1 cellular context compared by ENCODE assay signal in the genomic region with DNA sequence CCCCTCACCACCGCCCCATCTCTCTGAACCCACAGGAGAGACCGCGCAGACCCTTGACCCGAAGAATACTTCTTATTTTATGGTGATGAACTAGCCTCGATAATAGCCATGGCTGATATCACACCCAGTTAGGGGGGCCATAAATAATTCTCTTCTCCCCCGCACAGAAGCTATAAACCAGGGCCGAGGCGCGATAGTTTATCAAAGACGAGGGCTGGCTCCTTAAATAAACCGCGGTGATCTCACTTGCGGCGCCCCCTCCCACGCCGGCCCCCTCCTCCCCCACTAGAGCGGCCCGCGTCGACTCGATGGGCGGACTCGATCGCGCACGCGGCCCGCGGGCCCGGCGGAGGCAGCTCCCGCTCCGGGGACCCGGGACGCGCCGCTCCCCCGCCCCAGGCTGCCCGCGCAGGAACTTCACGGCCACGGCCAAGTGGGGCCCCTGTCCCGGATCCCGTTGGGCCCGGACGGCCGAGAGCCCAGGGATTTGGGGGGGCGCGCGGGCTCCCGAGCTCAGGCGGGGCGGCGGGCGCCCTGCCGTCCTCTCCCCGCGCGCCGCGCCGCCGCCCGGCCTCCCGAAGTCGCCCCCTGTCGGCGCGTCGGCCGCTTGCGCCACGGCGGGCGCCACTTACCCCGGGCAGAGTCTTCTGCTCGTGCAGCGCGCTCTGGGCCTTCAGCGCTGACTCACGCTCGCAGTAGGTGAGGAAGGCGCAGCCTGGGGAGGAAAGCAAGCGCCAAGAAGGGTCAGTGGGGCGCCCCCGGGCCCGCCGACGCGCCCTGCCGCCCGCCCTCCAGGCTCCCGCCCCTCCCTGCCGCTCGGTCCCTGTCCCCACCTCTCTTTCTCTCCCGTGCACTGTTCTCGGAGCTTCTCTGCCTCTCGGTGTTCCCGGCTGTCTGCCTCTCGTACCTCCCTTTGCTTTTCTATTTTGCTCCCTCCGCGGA.
TF ChIP-seq lines count a peak whose summit lies in the region.

No MANE protein-coding gene starts in this region.

TF ChIP-seq in GM12878, 131 proteins besides CTCF, POLR2A, EP300 and RAD21 (continued from another document):
- TF ChIP-seq RFX5 (IDR thresholded peaks at IDR 0.05; ENCODE audit: low read depth, low read length) (no peak), SMARCA5 (IDR thresholded peaks at IDR 0.05) (no peak), GATAD2B (conservative IDR thresholded peaks at IDR 0.05; ENCODE audit: low read depth) (no peak), KDM1A (IDR thresholded peaks at IDR 0.05; ENCODE audit: borderline replicate concordance) (no peak), NRF1 (conservative IDR thresholded peaks at IDR 0.05; ENCODE audit: low read depth, low read length) (no peak), KAT2A (conservative IDR thresholded peaks at IDR 0.05; ENCODE audit: control insufficient read depth, low read depth, low read length) (no peak), MEF2A (IDR thresholded peaks at IDR 0.05; ENCODE audit: insufficient read depth, low read depth, low read length) (no peak), SRF (IDR thresholded peaks at IDR 0.05; ENCODE audit: low read depth in 2 of 2, low read length in 2 of 2) (no peak), MYB (IDR thresholded peaks at IDR 0.05; ENCODE audit: borderline replicate concordance, low read depth, low read length) (no peak)
- TF ChIP-seq, protein P1, sequence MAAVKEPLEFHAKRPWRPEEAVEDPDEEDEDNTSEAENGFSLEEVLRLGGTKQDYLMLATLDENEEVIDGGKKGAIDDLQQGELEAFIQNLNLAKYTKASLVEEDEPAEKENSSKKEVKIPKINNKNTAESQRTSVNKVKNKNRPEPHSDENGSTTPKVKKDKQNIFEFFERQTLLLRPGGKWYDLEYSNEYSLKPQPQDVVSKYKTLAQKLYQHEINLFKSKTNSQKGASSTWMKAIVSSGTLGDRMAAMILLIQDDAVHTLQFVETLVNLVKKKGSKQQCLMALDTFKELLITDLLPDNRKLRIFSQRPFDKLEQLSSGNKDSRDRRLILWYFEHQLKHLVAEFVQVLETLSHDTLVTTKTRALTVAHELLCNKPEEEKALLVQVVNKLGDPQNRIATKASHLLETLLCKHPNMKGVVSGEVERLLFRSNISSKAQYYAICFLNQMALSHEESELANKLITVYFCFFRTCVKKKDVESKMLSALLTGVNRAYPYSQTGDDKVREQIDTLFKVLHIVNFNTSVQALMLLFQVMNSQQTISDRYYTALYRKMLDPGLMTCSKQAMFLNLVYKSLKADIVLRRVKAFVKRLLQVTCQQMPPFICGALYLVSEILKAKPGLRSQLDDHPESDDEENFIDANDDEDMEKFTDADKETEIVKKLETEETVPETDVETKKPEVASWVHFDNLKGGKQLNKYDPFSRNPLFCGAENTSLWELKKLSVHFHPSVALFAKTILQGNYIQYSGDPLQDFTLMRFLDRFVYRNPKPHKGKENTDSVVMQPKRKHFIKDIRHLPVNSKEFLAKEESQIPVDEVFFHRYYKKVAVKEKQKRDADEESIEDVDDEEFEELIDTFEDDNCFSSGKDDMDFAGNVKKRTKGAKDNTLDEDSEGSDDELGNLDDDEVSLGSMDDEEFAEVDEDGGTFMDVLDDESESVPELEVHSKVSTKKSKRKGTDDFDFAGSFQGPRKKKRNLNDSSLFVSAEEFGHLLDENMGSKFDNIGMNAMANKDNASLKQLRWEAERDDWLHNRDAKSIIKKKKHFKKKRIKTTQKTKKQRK (IDR thresholded peaks at IDR 0.05; ENCODE audit: low read depth, low read length) = no peak
- TF ChIP-seq, protein P2, sequence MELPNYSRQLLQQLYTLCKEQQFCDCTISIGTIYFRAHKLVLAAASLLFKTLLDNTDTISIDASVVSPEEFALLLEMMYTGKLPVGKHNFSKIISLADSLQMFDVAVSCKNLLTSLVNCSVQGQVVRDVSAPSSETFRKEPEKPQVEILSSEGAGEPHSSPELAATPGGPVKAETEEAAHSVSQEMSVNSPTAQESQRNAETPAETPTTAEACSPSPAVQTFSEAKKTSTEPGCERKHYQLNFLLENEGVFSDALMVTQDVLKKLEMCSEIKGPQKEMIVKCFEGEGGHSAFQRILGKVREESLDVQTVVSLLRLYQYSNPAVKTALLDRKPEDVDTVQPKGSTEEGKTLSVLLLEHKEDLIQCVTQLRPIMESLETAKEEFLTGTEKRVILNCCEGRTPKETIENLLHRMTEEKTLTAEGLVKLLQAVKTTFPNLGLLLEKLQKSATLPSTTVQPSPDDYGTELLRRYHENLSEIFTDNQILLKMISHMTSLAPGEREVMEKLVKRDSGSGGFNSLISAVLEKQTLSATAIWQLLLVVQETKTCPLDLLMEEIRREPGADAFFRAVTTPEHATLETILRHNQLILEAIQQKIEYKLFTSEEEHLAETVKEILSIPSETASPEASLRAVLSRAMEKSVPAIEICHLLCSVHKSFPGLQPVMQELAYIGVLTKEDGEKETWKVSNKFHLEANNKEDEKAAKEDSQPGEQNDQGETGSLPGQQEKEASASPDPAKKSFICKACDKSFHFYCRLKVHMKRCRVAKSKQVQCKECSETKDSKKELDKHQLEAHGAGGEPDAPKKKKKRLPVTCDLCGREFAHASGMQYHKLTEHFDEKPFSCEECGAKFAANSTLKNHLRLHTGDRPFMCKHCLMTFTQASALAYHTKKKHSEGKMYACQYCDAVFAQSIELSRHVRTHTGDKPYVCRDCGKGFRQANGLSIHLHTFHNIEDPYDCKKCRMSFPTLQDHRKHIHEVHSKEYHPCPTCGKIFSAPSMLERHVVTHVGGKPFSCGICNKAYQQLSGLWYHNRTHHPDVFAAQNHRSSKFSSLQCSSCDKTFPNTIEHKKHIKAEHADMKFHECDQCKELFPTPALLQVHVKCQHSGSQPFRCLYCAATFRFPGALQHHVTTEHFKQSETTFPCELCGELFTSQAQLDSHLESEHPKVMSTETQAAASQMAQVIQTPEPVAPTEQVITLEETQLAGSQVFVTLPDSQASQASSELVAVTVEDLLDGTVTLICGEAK (IDR thresholded peaks at IDR 0.05; ENCODE audit: borderline replicate concordance) = no peak
- TF ChIP-seq, protein P3, sequence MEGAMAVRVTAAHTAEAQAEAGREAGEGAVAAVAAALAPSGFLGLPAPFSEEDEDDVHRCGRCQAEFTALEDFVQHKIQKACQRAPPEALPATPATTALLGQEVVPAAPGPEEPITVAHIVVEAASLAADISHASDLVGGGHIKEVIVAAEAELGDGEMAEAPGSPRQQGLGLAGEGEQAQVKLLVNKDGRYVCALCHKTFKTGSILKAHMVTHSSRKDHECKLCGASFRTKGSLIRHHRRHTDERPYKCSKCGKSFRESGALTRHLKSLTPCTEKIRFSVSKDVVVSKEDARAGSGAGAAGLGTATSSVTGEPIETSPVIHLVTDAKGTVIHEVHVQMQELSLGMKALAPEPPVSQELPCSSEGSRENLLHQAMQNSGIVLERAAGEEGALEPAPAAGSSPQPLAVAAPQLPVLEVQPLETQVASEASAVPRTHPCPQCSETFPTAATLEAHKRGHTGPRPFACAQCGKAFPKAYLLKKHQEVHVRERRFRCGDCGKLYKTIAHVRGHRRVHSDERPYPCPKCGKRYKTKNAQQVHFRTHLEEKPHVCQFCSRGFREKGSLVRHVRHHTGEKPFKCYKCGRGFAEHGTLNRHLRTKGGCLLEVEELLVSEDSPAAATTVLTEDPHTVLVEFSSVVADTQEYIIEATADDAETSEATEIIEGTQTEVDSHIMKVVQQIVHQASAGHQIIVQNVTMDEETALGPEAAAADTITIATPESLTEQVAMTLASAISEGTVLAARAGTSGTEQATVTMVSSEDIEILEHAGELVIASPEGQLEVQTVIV (IDR thresholded peaks at IDR 0.05; ENCODE audit: borderline replicate concordance, partially characterized antibody) = no peak
- TF ChIP-seq, protein P4, sequence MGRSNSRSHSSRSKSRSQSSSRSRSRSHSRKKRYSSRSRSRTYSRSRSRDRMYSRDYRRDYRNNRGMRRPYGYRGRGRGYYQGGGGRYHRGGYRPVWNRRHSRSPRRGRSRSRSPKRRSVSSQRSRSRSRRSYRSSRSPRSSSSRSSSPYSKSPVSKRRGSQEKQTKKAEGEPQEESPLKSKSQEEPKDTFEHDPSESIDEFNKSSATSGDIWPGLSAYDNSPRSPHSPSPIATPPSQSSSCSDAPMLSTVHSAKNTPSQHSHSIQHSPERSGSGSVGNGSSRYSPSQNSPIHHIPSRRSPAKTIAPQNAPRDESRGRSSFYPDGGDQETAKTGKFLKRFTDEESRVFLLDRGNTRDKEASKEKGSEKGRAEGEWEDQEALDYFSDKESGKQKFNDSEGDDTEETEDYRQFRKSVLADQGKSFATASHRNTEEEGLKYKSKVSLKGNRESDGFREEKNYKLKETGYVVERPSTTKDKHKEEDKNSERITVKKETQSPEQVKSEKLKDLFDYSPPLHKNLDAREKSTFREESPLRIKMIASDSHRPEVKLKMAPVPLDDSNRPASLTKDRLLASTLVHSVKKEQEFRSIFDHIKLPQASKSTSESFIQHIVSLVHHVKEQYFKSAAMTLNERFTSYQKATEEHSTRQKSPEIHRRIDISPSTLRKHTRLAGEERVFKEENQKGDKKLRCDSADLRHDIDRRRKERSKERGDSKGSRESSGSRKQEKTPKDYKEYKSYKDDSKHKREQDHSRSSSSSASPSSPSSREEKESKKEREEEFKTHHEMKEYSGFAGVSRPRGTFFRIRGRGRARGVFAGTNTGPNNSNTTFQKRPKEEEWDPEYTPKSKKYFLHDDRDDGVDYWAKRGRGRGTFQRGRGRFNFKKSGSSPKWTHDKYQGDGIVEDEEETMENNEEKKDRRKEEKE (IDR thresholded peaks at IDR 0.05) = no peak
- TF ChIP-seq, protein P5, sequence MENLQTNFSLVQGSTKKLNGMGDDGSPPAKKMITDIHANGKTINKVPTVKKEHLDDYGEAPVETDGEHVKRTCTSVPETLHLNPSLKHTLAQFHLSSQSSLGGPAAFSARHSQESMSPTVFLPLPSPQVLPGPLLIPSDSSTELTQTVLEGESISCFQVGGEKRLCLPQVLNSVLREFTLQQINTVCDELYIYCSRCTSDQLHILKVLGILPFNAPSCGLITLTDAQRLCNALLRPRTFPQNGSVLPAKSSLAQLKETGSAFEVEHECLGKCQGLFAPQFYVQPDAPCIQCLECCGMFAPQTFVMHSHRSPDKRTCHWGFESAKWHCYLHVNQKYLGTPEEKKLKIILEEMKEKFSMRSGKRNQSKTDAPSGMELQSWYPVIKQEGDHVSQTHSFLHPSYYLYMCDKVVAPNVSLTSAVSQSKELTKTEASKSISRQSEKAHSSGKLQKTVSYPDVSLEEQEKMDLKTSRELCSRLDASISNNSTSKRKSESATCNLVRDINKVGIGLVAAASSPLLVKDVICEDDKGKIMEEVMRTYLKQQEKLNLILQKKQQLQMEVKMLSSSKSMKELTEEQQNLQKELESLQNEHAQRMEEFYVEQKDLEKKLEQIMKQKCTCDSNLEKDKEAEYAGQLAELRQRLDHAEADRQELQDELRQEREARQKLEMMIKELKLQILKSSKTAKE (IDR thresholded peaks at IDR 0.05; ENCODE audit: low read depth, poor library complexity, severe bottlenecking) = no peak
